In the genomic region with DNA sequence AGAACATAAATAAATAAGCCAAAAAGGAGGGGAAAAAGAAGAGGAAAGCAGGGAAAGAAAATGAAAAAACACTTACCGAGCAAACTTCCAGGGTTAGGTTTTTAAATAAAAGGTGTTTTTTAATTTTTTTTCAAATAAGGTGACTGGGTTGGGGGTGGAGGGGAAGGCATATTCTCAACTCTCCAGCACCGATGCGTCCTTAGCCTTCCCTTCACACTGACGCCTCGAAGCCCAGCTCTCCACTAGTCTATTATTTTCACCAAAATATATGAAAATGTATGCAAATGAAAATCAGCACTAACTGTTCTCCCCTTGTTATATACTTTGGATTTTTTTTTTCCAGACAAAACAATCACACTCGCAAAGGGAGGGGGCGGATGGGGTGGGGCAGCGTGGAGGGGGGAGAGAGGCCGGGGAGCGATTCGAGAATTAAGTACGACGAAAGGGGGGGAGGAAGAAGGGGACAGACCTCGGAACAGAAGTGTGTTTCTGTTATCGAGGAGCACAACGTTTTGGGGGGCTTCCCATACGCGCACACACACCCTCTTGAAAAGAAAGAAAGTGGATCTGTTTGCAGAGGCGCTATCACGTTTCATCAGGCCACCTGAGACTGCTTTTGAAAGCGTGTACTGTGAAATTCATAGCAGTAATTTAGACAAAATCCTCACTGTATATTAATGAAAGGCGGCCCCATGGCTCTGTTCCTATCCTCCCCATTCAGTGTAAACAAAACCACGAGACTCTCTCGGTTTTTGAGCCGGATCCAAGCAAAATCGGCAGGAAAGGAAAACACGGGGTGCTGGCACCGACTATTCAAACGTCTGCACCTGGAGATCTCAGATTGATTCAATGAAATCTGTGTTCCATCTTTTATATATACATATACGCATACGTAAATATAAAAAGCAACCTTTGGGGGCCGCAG, we compare ENCODE assay signal across 10 cellular contexts. TPM values are rescaled to one million over a fixed set of nuclear protein-coding genes. Genes with fewer than 3 reads are reported as not detected.
DNase-seq lines count a peak whose midpoint lies in the region; ATAC-seq and TF ChIP-seq lines count a peak whose summit lies in the region.
"Had no signal": no experiment of that assay in that cellular context is flagged by ENCODE, and none has a peak within 500 bp of the region (broad histone marks: within the 10 kb centered on the region; RNA-seq: fewer than 3 reads in every experiment).

No MANE protein-coding gene starts in this region.

- DNase-seq in SK-N-SH (no peak), NCI-H774 (lab: John Stamatoyannopoulos, UW) (peak; percentile 30), glutamatergic neuron (no peak), sigmoid colon (no peak), esophagus squamous epithelium (lab: John Stamatoyannopoulos, UW) (no peak), left cardiac atrium (no peak), foreskin melanocyte (no peak)

- H2AFZ ChIP-seq in SK-N-SH (ENCODE audit: low read depth): no peak overlapping the region

- no peak overlapping the region for H3K9ac ChIP-seq in SK-N-SH

- no peaks in the 10 kb centered on the region for H3F3A ChIP-seq in SK-N-SH (replicated peaks; ENCODE audit: insufficient read depth)

- H3K27me3 Mint-ChIP-seq in glutamatergic neuron (ENCODE audit: unreplicated experiment): peaks cover 41% of the 10 kb centered on the region

- CTCF ChIA-PET in SK-N-SH (lab: Yijun Ruan, JAX): interaction anchor here (2.3 to 2.5 kb wide), 5 partner anchors 9 to 818 kb away, joined by 9 to 35 read pairs (median 23); no protein-coding TSS in a partner anchor

- intact Hi-C loops in sigmoid colon (cut with DNase I) (no loop called here), esophagus squamous epithelium (cut with DNase I) (no loop called here), left cardiac atrium (cut with DNase I) (no loop called here)

- no peaks in the 10 kb centered on the region for H4K20me1 ChIP-seq in SK-N-SH (ENCODE audit: insufficient read depth)

- H3K9me3 ChIP-seq in SK-N-SH (no peaks in the 10 kb centered on the region), sigmoid colon (no peaks in the 10 kb centered on the region), esophagus squamous epithelium (no peaks in the 10 kb centered on the region)

- TF ChIP-seq POLR2A in sigmoid colon (IDR thresholded peaks at IDR 0.05): no peak
- TF ChIP-seq POLR2A in esophagus squamous epithelium (IDR thresholded peaks at IDR 0.05): no peak

- no peaks in the 10 kb centered on the region for H3K79me2 ChIP-seq in SK-N-SH (ENCODE audit: insufficient read depth)

- TF ChIP-seq EP300 in SK-N-SH (IDR thresholded peaks at IDR 0.05; ENCODE audit: borderline replicate concordance in 1 of 2, low read depth in 1 of 2, low read length in 1 of 2) (no peak), sigmoid colon (IDR thresholded peaks at IDR 0.05) (no peak)

- peaks cover 19% of the 10 kb centered on the region for H3K9me3 Mint-ChIP-seq in glutamatergic neuron (ENCODE audit: unreplicated experiment)

- H3K4me2 ChIP-seq in SK-N-SH: peak overlapping the region; percentile 76; the same call in 1 of the 2 replicates

- peaks cover 4% of the 10 kb centered on the region for H3K36me3 Mint-ChIP-seq in glutamatergic neuron (ENCODE audit: unreplicated experiment)

- H3K4me3 ChIP-seq in SK-N-SH (ENCODE audit: low read depth in 2 of 2, low read length in 1 of 2) (no peak overlapping the region), sigmoid colon (peak overlapping the region in 3 of 4 donors; percentile 29 to 41 (median 37)), esophagus squamous epithelium (peak overlapping the region in 2 of 4 donors; percentile 43 to 66)

- H3K27ac Mint-ChIP-seq in glutamatergic neuron (ENCODE audit: unreplicated experiment): no peak overlapping the region

- H3K4me3 Mint-ChIP-seq in glutamatergic neuron (ENCODE audit: unreplicated experiment): peak overlapping the region; percentile 98

- ATAC-seq in SK-N-SH treated with all-trans-retinoic acid at 6 μM for 48 hours: no peak
- ATAC-seq in left cardiac atrium: no peak

- no peaks in the 10 kb centered on the region for H3K36me3 ChIP-seq in SK-N-SH (replicated peaks in 1 of 2; ENCODE audit: control insufficient read depth in 1 of 2, insufficient read depth in 2 of 2, low read length in 1 of 2)
- H3K36me3 ChIP-seq in sigmoid colon: no peaks in the 10 kb centered on the region
- no peaks in the 10 kb centered on the region for H3K36me3 ChIP-seq in esophagus squamous epithelium

- H3K27ac ChIP-seq in SK-N-SH (ENCODE audit: low read depth in 2 of 2, low read length in 1 of 2) (no peak overlapping the region), sigmoid colon (no peak overlapping the region), esophagus squamous epithelium (no peak overlapping the region)
- H3K27ac ChIP-seq: RWPE1 had no signal

- POLR2A ChIA-PET in SK-N-SH (lab: Yijun Ruan, JAX): no interaction called here

- WGBS in SK-N-SH (ENCODE audit: low lambda C conversion rate): 12% methylated on average over 32 of the region's 32 CpGs
- WGBS in sigmoid colon, 2 donors: 6% methylated on average over 32 of the region's 32 CpGs
- WGBS in esophagus squamous epithelium, 2 donors: 6% methylated on average over 31 to 32 of the region's 32 CpGs

- TF ChIP-seq CTCF in SK-N-SH (IDR thresholded peaks at IDR 0.05) (no peak), glutamatergic neuron (IDR thresholded peaks at IDR 0.05; ENCODE audit: partially characterized antibody, unreplicated experiment) (no peak), sigmoid colon (IDR thresholded peaks at IDR 0.05) (no peak), esophagus squamous epithelium (IDR thresholded peaks at IDR 0.05) (no peak)

- H3K4me1 Mint-ChIP-seq in glutamatergic neuron (ENCODE audit: low read depth, unreplicated experiment): peaks cover 19% of the 10 kb centered on the region

- no peaks in the 10 kb centered on the region for H3K9me2 ChIP-seq in SK-N-SH

- H3K4me1 ChIP-seq in SK-N-SH (ENCODE audit: control insufficient read depth in 1 of 2, insufficient read depth in 2 of 2, low read depth in 1 of 2, low read length in 1 of 2) (peaks cover 0 to 4% of the 10 kb centered on the region in 2 experiments; a peak in 1 of 4 replicates), sigmoid colon (peaks cover 0 to 38% (median 35%) of the 10 kb centered on the region in 4 donors), esophagus squamous epithelium (peaks cover 21 to 48% (median 21%) of the 10 kb centered on the region in 3 donors)

- H3K27me3 ChIP-seq in SK-N-SH (ENCODE audit: insufficient read depth): peaks cover 54% of the 10 kb centered on the region
- H3K27me3 ChIP-seq in sigmoid colon: peaks cover 47 to 92% (median 85%) of the 10 kb centered on the region in 3 donors
- peaks cover 38 to 99% (median 49%) of the 10 kb centered on the region in 4 donors for H3K27me3 ChIP-seq in esophagus squamous epithelium

- no peak for TF ChIP-seq RAD21 in SK-N-SH (IDR thresholded peaks at IDR 0.05; ENCODE audit: low read length)

TF ChIP-seq in SK-N-SH, 30 proteins besides CTCF, POLR2A, EP300 and RAD21:
- TF ChIP-seq TAF1 (IDR thresholded peaks at IDR 0.05; ENCODE audit: borderline replicate concordance, low read depth, low read length) (no peak), POLR2AphosphoS5 (IDR thresholded peaks at IDR 0.05; ENCODE audit: low read depth, low read length) (no peak), MAX (IDR thresholded peaks at IDR 0.05; ENCODE audit: low read depth) (no peak), PBX3 (IDR thresholded peaks at IDR 0.05) (no peak)

TF ChIP-seq in SK-N-SH treated with all-trans-retinoic acid at 6 μM for 48 hours, 23 proteins besides CTCF, POLR2A, EP300 and RAD21 (continues in another document):
- TF ChIP-seq GLIS3 (CRISPR knock-in tag; IDR thresholded peaks at IDR 0.05) (no peak), ZFP30 (CRISPR knock-in tag; IDR thresholded peaks at IDR 0.05) (no peak), RARB (CRISPR knock-in tag; IDR thresholded peaks at IDR 0.05) (no peak), ARNTL (CRISPR knock-in tag; IDR thresholded peaks at IDR 0.05; ENCODE audit: borderline replicate concordance, low read depth) (no peak), ZNF8 (CRISPR knock-in tag; IDR thresholded peaks at IDR 0.05) (no peak), ESRRG (CRISPR knock-in tag; IDR thresholded peaks at IDR 0.05) (no peak), CSDC2 (CRISPR knock-in tag; IDR thresholded peaks at IDR 0.05) (no peak)
- TF ChIP-seq, protein P1, sequence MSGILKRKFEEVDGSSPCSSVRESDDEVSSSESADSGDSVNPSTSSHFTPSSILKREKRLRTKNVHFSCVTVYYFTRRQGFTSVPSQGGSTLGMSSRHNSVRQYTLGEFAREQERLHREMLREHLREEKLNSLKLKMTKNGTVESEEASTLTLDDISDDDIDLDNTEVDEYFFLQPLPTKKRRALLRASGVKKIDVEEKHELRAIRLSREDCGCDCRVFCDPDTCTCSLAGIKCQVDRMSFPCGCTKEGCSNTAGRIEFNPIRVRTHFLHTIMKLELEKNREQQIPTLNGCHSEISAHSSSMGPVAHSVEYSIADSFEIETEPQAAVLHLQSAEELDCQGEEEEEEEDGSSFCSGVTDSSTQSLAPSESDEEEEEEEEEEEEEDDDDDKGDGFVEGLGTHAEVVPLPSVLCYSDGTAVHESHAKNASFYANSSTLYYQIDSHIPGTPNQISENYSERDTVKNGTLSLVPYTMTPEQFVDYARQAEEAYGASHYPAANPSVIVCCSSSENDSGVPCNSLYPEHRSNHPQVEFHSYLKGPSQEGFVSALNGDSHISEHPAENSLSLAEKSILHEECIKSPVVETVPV (CRISPR knock-in tag; IDR thresholded peaks at IDR 0.05): no peak
- TF ChIP-seq, protein P2, sequence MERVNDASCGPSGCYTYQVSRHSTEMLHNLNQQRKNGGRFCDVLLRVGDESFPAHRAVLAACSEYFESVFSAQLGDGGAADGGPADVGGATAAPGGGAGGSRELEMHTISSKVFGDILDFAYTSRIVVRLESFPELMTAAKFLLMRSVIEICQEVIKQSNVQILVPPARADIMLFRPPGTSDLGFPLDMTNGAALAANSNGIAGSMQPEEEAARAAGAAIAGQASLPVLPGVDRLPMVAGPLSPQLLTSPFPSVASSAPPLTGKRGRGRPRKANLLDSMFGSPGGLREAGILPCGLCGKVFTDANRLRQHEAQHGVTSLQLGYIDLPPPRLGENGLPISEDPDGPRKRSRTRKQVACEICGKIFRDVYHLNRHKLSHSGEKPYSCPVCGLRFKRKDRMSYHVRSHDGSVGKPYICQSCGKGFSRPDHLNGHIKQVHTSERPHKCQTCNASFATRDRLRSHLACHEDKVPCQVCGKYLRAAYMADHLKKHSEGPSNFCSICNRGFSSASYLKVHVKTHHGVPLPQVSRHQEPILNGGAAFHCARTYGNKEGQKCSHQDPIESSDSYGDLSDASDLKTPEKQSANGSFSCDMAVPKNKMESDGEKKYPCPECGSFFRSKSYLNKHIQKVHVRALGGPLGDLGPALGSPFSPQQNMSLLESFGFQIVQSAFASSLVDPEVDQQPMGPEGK (CRISPR knock-in tag; IDR thresholded peaks at IDR 0.05; ENCODE audit: borderline replicate concordance): no peak

RNA-seq across cellular contexts. Expression of gene POU3F3, which starts 2.4 kb away (rescaled TPM):
- polyA plus RNA-seq in SK-N-SH (2012; rRNA removed) (not detected in 2 replicates), sigmoid colon (under 1 TPM in 1 of 3 donors, not detected in 2; 0.39 TPM)
- polyA plus RNA-seq in SK-N-SH (2012; cell fraction: cytosol; rRNA removed): 0.01 TPM in 1 of 2 replicates, not detected in the other
- polyA plus RNA-seq in SK-N-SH (2012; cell fraction: nucleus; rRNA removed): not detected in 2 replicates
- total RNA-seq in glutamatergic neuron (ENCODE audit: unreplicated experiment) (0.54 TPM), sigmoid colon (1 to 10 TPM in 1 of 4 donors, under 1 TPM in 3; 0.36 to 1.4 (median 0.80) TPM), esophagus squamous epithelium (under 1 TPM in 1 of 4 donors, not detected in 3; 0.09 TPM), left cardiac atrium (under 1 TPM in 1 of 2 donors, not detected in 1; 0.08 TPM)
- total RNA-seq: pulmonary artery endothelial cell had no signal

Comparison
In these comparisons a context has a peak if more than half of its experiments do, and no peak if none do; other contexts are left out.
1. H3K4me3 ChIP-seq: peak in sigmoid colon (3 of 4); none in SK-N-SH (0 of 2).